Comparison of ENCODE assay signal across 1 cellular context in genomic region chr1:205661429-205662134, GRCh38.
TF ChIP-seq lines count a peak whose summit lies in the region.

No MANE protein-coding gene starts in this region.

TF ChIP-seq in IMR-90, 13 proteins besides CTCF, POLR2A, EP300 and RAD21 (continued from another document):
- no peak for TF ChIP-seq BHLHE40 (IDR thresholded peaks at IDR 0.05; ENCODE audit: low read depth, low read length)
- TF ChIP-seq MAFK (IDR thresholded peaks at IDR 0.05; ENCODE audit: low read depth, low read length) = no peak
- no peak for TF ChIP-seq ELK1 (IDR thresholded peaks at IDR 0.05; ENCODE audit: borderline replicate concordance, low read depth, low read length)
- no peak for TF ChIP-seq SMC3 (IDR thresholded peaks at IDR 0.05; ENCODE audit: low read depth, low read length)
- TF ChIP-seq CEBPB (IDR thresholded peaks at IDR 0.05; ENCODE audit: low read depth, low read length) = no peak
- TF ChIP-seq, protein P1, sequence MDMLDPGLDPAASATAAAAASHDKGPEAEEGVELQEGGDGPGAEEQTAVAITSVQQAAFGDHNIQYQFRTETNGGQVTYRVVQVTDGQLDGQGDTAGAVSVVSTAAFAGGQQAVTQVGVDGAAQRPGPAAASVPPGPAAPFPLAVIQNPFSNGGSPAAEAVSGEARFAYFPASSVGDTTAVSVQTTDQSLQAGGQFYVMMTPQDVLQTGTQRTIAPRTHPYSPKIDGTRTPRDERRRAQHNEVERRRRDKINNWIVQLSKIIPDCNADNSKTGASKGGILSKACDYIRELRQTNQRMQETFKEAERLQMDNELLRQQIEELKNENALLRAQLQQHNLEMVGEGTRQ (IDR thresholded peaks at IDR 0.05; ENCODE audit: low read depth, low read length) = no peak
- TF ChIP-seq MXI1 (IDR thresholded peaks at IDR 0.05; ENCODE audit: borderline replicate concordance, low read depth, low read length) = no peak
- TF ChIP-seq RFX5 (IDR thresholded peaks at IDR 0.05; ENCODE audit: low read depth, low read length) = no peak
- no peak for TF ChIP-seq MAZ (IDR thresholded peaks at IDR 0.05; ENCODE audit: borderline replicate concordance, low read depth, low read length)
- no peak for TF ChIP-seq RCOR1 (IDR thresholded peaks at IDR 0.05; ENCODE audit: insufficient replicate concordance, low read length)
- no peak for TF ChIP-seq CHD1 (IDR thresholded peaks at IDR 0.05; ENCODE audit: low read depth, low read length)
